14 cellular contexts compared by ENCODE assay signal in the genomic region with DNA sequence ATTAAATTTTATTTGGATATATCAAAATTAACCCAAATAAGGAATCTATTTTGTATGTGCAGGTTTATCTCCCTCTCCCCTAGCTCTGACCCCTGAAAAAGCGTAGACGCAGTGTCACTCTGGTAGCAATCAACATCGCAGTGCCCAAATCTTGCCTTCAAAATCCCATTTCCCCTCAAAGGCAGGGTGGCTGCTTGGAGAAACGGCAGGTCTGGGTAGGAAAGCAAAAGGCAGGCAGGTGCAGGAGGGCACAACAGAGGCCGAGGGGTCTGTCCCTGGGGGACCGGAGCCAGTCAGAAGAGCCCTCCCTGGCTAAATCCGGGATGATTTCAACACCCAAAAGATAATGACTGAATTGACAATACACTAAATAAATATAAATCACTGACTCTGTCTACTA. TPM values are rescaled to one million over a fixed set of nuclear protein-coding genes. Genes with fewer than 3 reads are reported as not detected.
DNase-seq lines count a peak whose midpoint lies in the region; ATAC-seq and TF ChIP-seq lines count a peak whose summit lies in the region.
"Had no signal": no experiment of that assay in that cellular context is flagged by ENCODE, and none has a peak within 500 bp of the region (broad histone marks: within the 10 kb centered on the region; RNA-seq: fewer than 3 reads in every experiment).

No MANE protein-coding gene starts in this region.

- no peaks in the 10 kb centered on the region for H3K79me2 ChIP-seq in H9 (ENCODE audit: insufficient read depth, low read length)

- no peak overlapping the region for H4K91ac ChIP-seq in H9 (ENCODE audit: insufficient read length, low read depth, low read length)

- peaks cover 12 to 33% (median 28%) of the 10 kb centered on the region in 4 donors for H3K4me1 Mint-ChIP-seq in CD4-positive, CD25-positive, alpha-beta regulatory T cell
- H3K4me1 Mint-ChIP-seq in H9, result no peaks in the 10 kb centered on the region
- H3K4me1 Mint-ChIP-seq in stimulated activated memory B cell treated with anti-CD40 and anti-IgM and Interleukin-4, amounts not matched to agents 10 μg/mL and 1 μg/mL and 100 μg/mL, for 72 hours, result peaks cover 76% of the 10 kb centered on the region

- no peak overlapping the region for H2AK5ac ChIP-seq in H9 (ENCODE audit: insufficient read length, low read length)

- peak overlapping the region in 2 of 3 donors; percentile 32 to 55 for H3K27ac Mint-ChIP-seq in CD4-positive, CD25-positive, alpha-beta regulatory T cell
- H3K27ac Mint-ChIP-seq in H9, result peak overlapping the region in 2 of 3 experiments; percentile 13 to 65; a peak in 2 of 7 replicates
- H3K27ac Mint-ChIP-seq in stimulated activated memory B cell treated with anti-CD40 and anti-IgM and Interleukin-4, amounts not matched to agents 10 μg/mL and 1 μg/mL and 100 μg/mL, for 72 hours, result peak overlapping the region; percentile 59

- H3K23me2 ChIP-seq in H9 (ENCODE audit: insufficient read length, low read depth, low read length, poor library complexity, severe bottlenecking), result no peaks in the 10 kb centered on the region

- peaks cover 29% of the 10 kb centered on the region for H3K36me3 ChIP-seq in CD4-positive, CD25-positive, alpha-beta regulatory T cell (ENCODE audit: control insufficient read depth, insufficient read depth, low read length)
- H3K36me3 ChIP-seq in neutrophil, result peaks cover 44% of the 10 kb centered on the region

- ATAC-seq in CD4-positive, CD25-positive, alpha-beta regulatory T cell (ENCODE audit: low read depth in 2 of 2), result no peak
- no peak for ATAC-seq in stimulated activated memory B cell treated with anti-CD40 and anti-IgM and Interleukin-4, amounts not matched to agents 10 μg/mL and 1 μg/mL and 100 μg/mL, for 72 hours
- ATAC-seq in HG03521 (IDR thresholded peaks at IDR 0.05; ENCODE audit: unreplicated experiment), result no peak
- ATAC-seq: K562 had no signal

- H2BK5ac ChIP-seq in H9 (ENCODE audit: insufficient read length, low read length), result no peak overlapping the region

- H3K9me3 ChIP-seq in CD4-positive, CD25-positive, alpha-beta regulatory T cell (ENCODE audit: control insufficient read depth in 2 of 2, low read length in 2 of 2), result peaks cover 2 to 3% of the 10 kb centered on the region in 2 experiments
- H3K9me3 ChIP-seq in H9 (ENCODE audit: control insufficient read depth, low read depth, low read length), result peaks cover 10% of the 10 kb centered on the region
- H3K9me3 ChIP-seq in neutrophil, result no peaks in the 10 kb centered on the region

- no peak overlapping the region for H4K5ac ChIP-seq in H9 (ENCODE audit: insufficient read length, low read depth, low read length)

- no peak overlapping the region for H2AFZ ChIP-seq in H9 (ENCODE audit: low read length)

- no peak overlapping the region for H3K18ac ChIP-seq in H9 (ENCODE audit: insufficient read length, low read depth, low read length)

- H3K56ac ChIP-seq in H9 (ENCODE audit: insufficient read length, low read depth, low read length), result no peak overlapping the region

- no peak for DNase-seq in CD4-positive, CD25-positive, alpha-beta regulatory T cell
- DNase-seq in H9, result no peak
- DNase-seq in SK-N-DZ (ENCODE audit: low spot score), result no peak
- DNase-seq in NCI-H510A (lab: John Stamatoyannopoulos, UW), result no peak
- DNase-seq: ACHN; CD8-positive, alpha-beta memory T cell; COR-L47; IMR-90 had no signal

- TF ChIP-seq CTCF in H9 (conservative IDR thresholded peaks at IDR 0.05) (no peak), neutrophil (IDR thresholded peaks at IDR 0.05) (no peak)

- H4K20me1 ChIP-seq in H9 (ENCODE audit: control insufficient read depth, insufficient read depth, insufficient read length), result no peaks in the 10 kb centered on the region

- peaks cover 33% of the 10 kb centered on the region for H3K36me3 Mint-ChIP-seq in CD4-positive, CD25-positive, alpha-beta regulatory T cell
- peaks cover 39 to 60% (median 55%) of the 10 kb centered on the region in 3 experiments for H3K36me3 Mint-ChIP-seq in H9 (ENCODE audit: insufficient read depth in 1 of 3, low read depth in 3 of 3)
- H3K36me3 Mint-ChIP-seq in stimulated activated memory B cell treated with anti-CD40 and anti-IgM and Interleukin-4, amounts not matched to agents 10 μg/mL and 1 μg/mL and 100 μg/mL, for 72 hours, result peaks cover 48% of the 10 kb centered on the region

- no peak overlapping the region for H3K4me2 ChIP-seq in H9 (ENCODE audit: insufficient read depth, insufficient read length, low read length)

- no peak overlapping the region for H3K27ac ChIP-seq in CD4-positive, CD25-positive, alpha-beta regulatory T cell (ENCODE audit: insufficient read depth, low read length, poor library complexity, severe bottlenecking)
- H3K27ac ChIP-seq in H9 (ENCODE audit: insufficient read length, low read depth, low read length) (no peak overlapping the region), neutrophil (peak overlapping the region; percentile 93)
- H3K27ac ChIP-seq: C4-2B had no signal

- H3K23ac ChIP-seq in H9 (ENCODE audit: insufficient read length, low read depth, low read length), result no peak overlapping the region

- no peak overlapping the region for H4K8ac ChIP-seq in H9 (replicated peaks; ENCODE audit: insufficient read length, low read depth, low read length)

- WGBS in H9 (ENCODE audit: extremely low coverage, insufficient read length, low lambda C conversion rate), result no CpG with 5 or more reads among the region's 7 CpGs

- no peaks in the 10 kb centered on the region for H3K79me1 ChIP-seq in H9 (ENCODE audit: insufficient read depth, low read depth, low read length, poor library complexity, severe bottlenecking)

- no peaks in the 10 kb centered on the region for H3K27me3 Mint-ChIP-seq in CD4-positive, CD25-positive, alpha-beta regulatory T cell
- H3K27me3 Mint-ChIP-seq in H9 (ENCODE audit: low read depth), result no peaks in the 10 kb centered on the region
- no peaks in the 10 kb centered on the region for H3K27me3 Mint-ChIP-seq in stimulated activated memory B cell treated with anti-CD40 and anti-IgM and Interleukin-4, amounts not matched to agents 10 μg/mL and 1 μg/mL and 100 μg/mL, for 72 hours
- H3K27me3 Mint-ChIP-seq: CD8-positive, alpha-beta memory T cell had no signal

- no peak overlapping the region for H2BK120ac ChIP-seq in H9 (ENCODE audit: low read depth, low read length, poor library complexity, severe bottlenecking)

- no peak overlapping the region for H2BK12ac ChIP-seq in H9 (ENCODE audit: insufficient read length, low read depth, low read length)

- peaks cover 0 to 3% (median 0%) of the 10 kb centered on the region in 7 donors for H3K9me3 Mint-ChIP-seq in CD4-positive, CD25-positive, alpha-beta regulatory T cell
- peaks cover 36 to 40% of the 10 kb centered on the region in 2 experiments for H3K9me3 Mint-ChIP-seq in H9
- peaks cover 3% of the 10 kb centered on the region for H3K9me3 Mint-ChIP-seq in stimulated activated memory B cell treated with anti-CD40 and anti-IgM and Interleukin-4, amounts not matched to agents 10 μg/mL and 1 μg/mL and 100 μg/mL, for 72 hours
- H3K9me3 Mint-ChIP-seq: CD8-positive, alpha-beta memory T cell had no signal

- no peak overlapping the region for H3K4me3 ChIP-seq in CD4-positive, CD25-positive, alpha-beta regulatory T cell (ENCODE audit: low read depth, low read length)
- H3K4me3 ChIP-seq in neutrophil (ENCODE audit: low read depth in 1 of 2, low read length in 1 of 2), result peak overlapping the region in 1 of 2 experiments; percentile 54
- H3K4me3 ChIP-seq: HAP-1, K562 had no signal

- no peak overlapping the region for H2BK15ac ChIP-seq in H9 (ENCODE audit: low read depth, low read length)

- H3K4ac ChIP-seq in H9 (ENCODE audit: low read depth, low read length), result no peak overlapping the region

- H3K27me3 ChIP-seq in CD4-positive, CD25-positive, alpha-beta regulatory T cell (ENCODE audit: control insufficient read depth, insufficient read depth, low read length), result no peaks in the 10 kb centered on the region
- H3K27me3 ChIP-seq in H9 (ENCODE audit: insufficient read depth, low read length), result no peaks in the 10 kb centered on the region
- no peaks in the 10 kb centered on the region for H3K27me3 ChIP-seq in neutrophil

- no peak overlapping the region for H3K14ac ChIP-seq in H9 (ENCODE audit: insufficient read depth, low read length)

- H3K9ac ChIP-seq in H9 (ENCODE audit: extremely low read depth, insufficient read length, low read length), result no peak overlapping the region

- H3K4me1 ChIP-seq in CD4-positive, CD25-positive, alpha-beta regulatory T cell (ENCODE audit: control insufficient read depth, insufficient read depth, low read length, poor library complexity, severe bottlenecking), result peaks cover 11% of the 10 kb centered on the region
- H3K4me1 ChIP-seq in H9 (ENCODE audit: insufficient read depth, low read length), result no peaks in the 10 kb centered on the region
- H3K4me1 ChIP-seq in neutrophil (ENCODE audit: control insufficient read depth in 1 of 2, insufficient read depth in 1 of 2, low read depth in 1 of 2, low read length in 1 of 2), result peaks cover 39 to 53% of the 10 kb centered on the region in 2 experiments
- H3K4me1 ChIP-seq: HAP-1 had no signal

- H2BK20ac ChIP-seq in H9 (ENCODE audit: low read depth, low read length, poor library complexity, severe bottlenecking), result no peak overlapping the region

- H3K4me3 Mint-ChIP-seq in CD4-positive, CD25-positive, alpha-beta regulatory T cell, result no peak overlapping the region
- no peak overlapping the region for H3K4me3 Mint-ChIP-seq in H9
- H3K4me3 Mint-ChIP-seq in stimulated activated memory B cell treated with anti-CD40 and anti-IgM and Interleukin-4, amounts not matched to agents 10 μg/mL and 1 μg/mL and 100 μg/mL, for 72 hours, result no peak overlapping the region

- H3T11ph ChIP-seq in H9 (ENCODE audit: low read length), result no peak overlapping the region

RNA-seq across cellular contexts. Expression of gene NAXD, which starts 41.9 kb away (rescaled TPM):
- total RNA-seq in CD4-positive, CD25-positive, alpha-beta regulatory T cell, result 20.8 TPM
- polyA plus RNA-seq in CD4-positive, CD25-positive, alpha-beta regulatory T cell, result 10 to 100 TPM; 21.1 to 28.2 (median 24.8) TPM
- 24.8 and 25.5 TPM in 2 replicates for total RNA-seq in H9 (2021)
- 30.1 and 33.7 TPM in 2 replicates for polyA plus RNA-seq in SK-N-DZ (2014; cell fraction: cytosol; rRNA removed)
- 71.5 and 72.7 TPM in 2 replicates for polyA plus RNA-seq in SK-N-DZ (2014; cell fraction: nucleus; rRNA removed)

RNA-seq across cellular contexts. Expression of gene CARS2, which starts 48.7 kb away (rescaled TPM):
- 71.4 TPM for total RNA-seq in CD4-positive, CD25-positive, alpha-beta regulatory T cell
- polyA plus RNA-seq in CD4-positive, CD25-positive, alpha-beta regulatory T cell, result 10 to 100 TPM; 23.1 to 39.9 (median 34.2) TPM
- total RNA-seq in H9 (2021), result 41.9 and 46.3 TPM in 2 replicates
- 61.8 and 63.5 TPM in 2 replicates for polyA plus RNA-seq in SK-N-DZ (2014; cell fraction: cytosol; rRNA removed)
- 201 and 212 TPM in 2 replicates for polyA plus RNA-seq in SK-N-DZ (2014; cell fraction: nucleus; rRNA removed)

RNA-seq across cellular contexts. Expression of gene ING1, which starts 56.3 kb away (rescaled TPM):
- 16.8 TPM for total RNA-seq in CD4-positive, CD25-positive, alpha-beta regulatory T cell
- 10 to 100 TPM; 13.1 to 16.4 (median 14.8) TPM for polyA plus RNA-seq in CD4-positive, CD25-positive, alpha-beta regulatory T cell
- total RNA-seq in H9 (2021), result 17.3 and 18.7 TPM in 2 replicates
- polyA plus RNA-seq in SK-N-DZ (2014; cell fraction: cytosol; rRNA removed), result 7.1 and 11.7 TPM in 2 replicates
- 6.8 and 9.8 TPM in 2 replicates for polyA plus RNA-seq in SK-N-DZ (2014; cell fraction: nucleus; rRNA removed)
